Comparison of ENCODE assay signal across 27 cellular contexts in the genomic region with DNA sequence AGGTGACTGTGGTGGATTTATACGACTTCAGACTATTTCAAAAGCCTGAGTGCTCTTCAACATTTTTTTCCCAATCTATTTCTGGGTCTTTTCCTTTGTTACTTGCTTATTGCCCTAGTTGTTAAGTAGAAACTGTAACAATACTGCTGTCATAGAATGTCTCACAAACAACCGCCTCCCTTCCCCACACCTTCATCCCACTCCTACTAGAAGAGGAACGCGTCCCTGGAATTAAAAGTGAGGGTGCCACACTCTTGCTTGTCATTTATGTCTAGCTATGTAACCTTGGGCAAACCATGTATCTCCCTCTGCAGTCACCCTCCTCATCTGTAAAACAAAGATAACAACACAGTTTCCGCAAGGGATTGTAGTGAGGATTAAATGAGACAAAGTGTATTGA.
"Had no signal": no experiment of that assay in that cellular context is flagged by ENCODE, and none has a peak within 500 bp of the region (broad histone marks: within the 10 kb centered on the region; RNA-seq: fewer than 3 reads in every experiment).

No MANE protein-coding gene starts in this region.

- H3K27ac ChIP-seq: breast epithelium had no signal

- H3K4me1 ChIP-seq: breast epithelium had no signal

- H3K4me3 Mint-ChIP-seq: activated CD4-positive, alpha-beta T cell treated with anti-CD3 and anti-CD28 coated beads, Interleukin-2, amount 10 ng/mL, durations not matched to agents 24 days and 14 days; activated CD8-positive, alpha-beta memory T cell treated with anti-CD3 and anti-CD28 coated beads, Interleukin-2, amount 10 ng/mL, durations not matched to agents 7 days and 5 days; activated naive CD4-positive, alpha-beta T cell treated with anti-CD3 and anti-CD28 coated beads, Interleukin-2, amount 10 ng/mL, durations not matched to agents 7 days and 5 days; activated naive CD8-positive, alpha-beta T cell treated with anti-CD3 and anti-CD28 coated beads, Interleukin-2, amount 10 ng/mL, durations not matched to agents 7 days and 5 days; activated T-cell treated with anti-CD3 and anti-CD28 coated beads, Interleukin-2, amount 50 U/mL, for 4 hours; WTC11 had no signal

- DNase-seq: activated CD4-positive, alpha-beta T cell treated with anti-CD3 and anti-CD28 coated beads, Interleukin-2, amount 10 ng/mL, durations not matched to agents 24 days and 14 days; activated CD4-positive, alpha-beta T cell treated with anti-CD3 and anti-CD28 coated beads, Interleukin-2, amount 50 U/mL, for 48 hours; activated CD4-positive, CD25-positive, alpha-beta regulatory T cell treated with anti-CD3 and anti-CD28 coated beads, Interleukin-2, amount 50 U/mL, for 72 hours; activated CD8-positive, alpha-beta memory T cell treated with anti-CD3 and anti-CD28 coated beads, Interleukin-2, amount 10 ng/mL, durations not matched to agents 7 days and 5 days; activated gamma-delta T cell treated with Interleukin-2 at 50 U/mL for 16 hours; activated naive CD4-positive, alpha-beta T cell treated with anti-CD3 and anti-CD28 coated beads, Interleukin-2, amount 10 ng/mL, durations not matched to agents 7 days and 5 days; activated naive CD8-positive, alpha-beta T cell treated with anti-CD3 and anti-CD28 coated beads, Interleukin-2, amount 10 ng/mL, durations not matched to agents 7 days and 5 days; activated T-cell treated with anti-CD3 and anti-CD28 coated beads, Interleukin-2, amount 50 U/mL, for 4 hours; aorta; central memory CD4-positive, alpha-beta T cell; Kasumi-1; KBM-7; NCI-H1105 treated with DMSO at 0.1 percent for 48 hours; NCI-H1436 treated with DMSO at 0.1 percent for 48 hours; NCI-H187; NCI-H2081; NCI-H2171; NCI-H345; NCI-H510A; NCI-H526 treated with DMSO at 0.1 percent for 48 hours; RPMI8226; SK-N-SH; T-helper 1 cell had no signal

- H3K9me3 ChIP-seq: breast epithelium, SK-N-SH had no signal

- H3K27ac Mint-ChIP-seq: activated CD4-positive, alpha-beta T cell treated with anti-CD3 and anti-CD28 coated beads, Interleukin-2, amount 10 ng/mL, durations not matched to agents 24 days and 14 days; activated CD8-positive, alpha-beta memory T cell treated with anti-CD3 and anti-CD28 coated beads, Interleukin-2, amount 10 ng/mL, durations not matched to agents 7 days and 5 days; activated naive CD4-positive, alpha-beta T cell treated with anti-CD3 and anti-CD28 coated beads, Interleukin-2, amount 10 ng/mL, durations not matched to agents 7 days and 5 days; activated naive CD8-positive, alpha-beta T cell treated with anti-CD3 and anti-CD28 coated beads, Interleukin-2, amount 10 ng/mL, durations not matched to agents 7 days and 5 days; activated T-helper 2 cell treated with anti-CD3 and anti-CD28 coated beads, Interferon-gamma antibody, Interleukin-2, Interleukin-4, amounts not matched to agents 10 μg/mL and 5 μg/mL and 100 μg/mL, durations not matched to agents 14 hours and 24 hours and 36 hours; WTC11 had no signal

- H3K27me3 ChIP-seq: breast epithelium had no signal

- H3K9ac ChIP-seq: SK-N-SH had no signal

- H3K4me1 Mint-ChIP-seq: activated CD4-positive, alpha-beta T cell treated with anti-CD3 and anti-CD28 coated beads, Interleukin-2, amount 10 ng/mL, durations not matched to agents 24 days and 14 days; activated CD8-positive, alpha-beta memory T cell treated with anti-CD3 and anti-CD28 coated beads, Interleukin-2, amount 10 ng/mL, durations not matched to agents 7 days and 5 days; activated naive CD4-positive, alpha-beta T cell treated with anti-CD3 and anti-CD28 coated beads, Interleukin-2, amount 10 ng/mL, durations not matched to agents 7 days and 5 days; activated naive CD8-positive, alpha-beta T cell treated with anti-CD3 and anti-CD28 coated beads, Interleukin-2, amount 10 ng/mL, durations not matched to agents 7 days and 5 days; WTC11 had no signal

- H3K9me3 Mint-ChIP-seq: activated CD4-positive, alpha-beta T cell treated with anti-CD3 and anti-CD28 coated beads, Interleukin-2, amount 10 ng/mL, durations not matched to agents 24 days and 14 days; activated naive CD4-positive, alpha-beta T cell treated with anti-CD3 and anti-CD28 coated beads, Interleukin-2, amount 10 ng/mL, durations not matched to agents 7 days and 5 days; activated naive CD8-positive, alpha-beta T cell treated with anti-CD3 and anti-CD28 coated beads, Interleukin-2, amount 10 ng/mL, durations not matched to agents 7 days and 5 days; activated T-cell treated with anti-CD3 and anti-CD28 coated beads, Interleukin-2, amount 50 U/mL, for 4 hours; activated T-helper 2 cell treated with anti-CD3 and anti-CD28 coated beads, Interferon-gamma antibody, Interleukin-2, Interleukin-4, amounts not matched to agents 10 μg/mL and 5 μg/mL and 100 μg/mL, durations not matched to agents 14 hours and 24 hours and 36 hours; WTC11 had no signal

- ATAC-seq: activated CD8-positive, alpha-beta memory T cell treated with anti-CD3 and anti-CD28 coated beads, Interleukin-2, amount 10 ng/mL, durations not matched to agents 7 days and 5 days; activated T-cell treated with anti-CD3 and anti-CD28 coated beads, Interleukin-2, amount 50 U/mL, for 4 hours; Right ventricle myocardium inferior; WTC11 had no signal

- H3K27me3 Mint-ChIP-seq: activated CD4-positive, alpha-beta T cell treated with anti-CD3 and anti-CD28 coated beads, Interleukin-2, amount 10 ng/mL, durations not matched to agents 24 days and 14 days; activated CD8-positive, alpha-beta memory T cell treated with anti-CD3 and anti-CD28 coated beads, Interleukin-2, amount 10 ng/mL, durations not matched to agents 7 days and 5 days; activated naive CD4-positive, alpha-beta T cell treated with anti-CD3 and anti-CD28 coated beads, Interleukin-2, amount 10 ng/mL, durations not matched to agents 7 days and 5 days; activated naive CD8-positive, alpha-beta T cell treated with anti-CD3 and anti-CD28 coated beads, Interleukin-2, amount 10 ng/mL, durations not matched to agents 7 days and 5 days had no signal

- H3K4me3 ChIP-seq: breast epithelium had no signal
